ENCODE assay signal across 9 cellular contexts in genomic region chr2:74777161-74777900, GRCh38. TPM values are rescaled to one million over a fixed set of nuclear protein-coding genes. Genes with fewer than 3 reads are reported as not detected.
DNase-seq lines count a peak whose midpoint lies in the region; ATAC-seq, FAIRE-seq and TF ChIP-seq lines count a peak whose summit lies in the region.
"Had no signal": no experiment of that assay in that cellular context is flagged by ENCODE, and none has a peak within 500 bp of the region (broad histone marks: within the 10 kb centered on the region; RNA-seq: fewer than 3 reads in every experiment).

No MANE protein-coding gene starts in this region.

- H3K4me3 ChIP-seq in GM12864 (ENCODE audit: low read depth, low read length) (no peak overlapping the region), bronchial epithelial cell (ENCODE audit: low read depth, low read length) (no peak overlapping the region), Karpas-422 (ENCODE audit: low read length) (no peak overlapping the region), Caco-2 (ENCODE audit: low read depth, low read length) (no peak overlapping the region), spleen (no peak overlapping the region)
- peak overlapping the region; percentile 25 for H3K4me3 ChIP-seq in Jurkat, Clone E6-1 (ENCODE audit: low read length)
- H3K4me3 ChIP-seq: heart right ventricle had no signal

- H3K4me2 ChIP-seq in Karpas-422 (ENCODE audit: low read depth, low read length, poor library complexity, severe bottlenecking): no peak overlapping the region

- H3K27ac Mint-ChIP-seq in Caco-2 (ENCODE audit: unreplicated experiment): no peak overlapping the region

- POLR2A ChIA-PET in Caco-2 (lab: Charles Lee): interaction anchor here (0.6 to 1.0 kb wide), 2 partner anchors 12 to 58 kb away, joined by 3 to 10 read pairs; no protein-coding TSS in a partner anchor

- H3K36me3 Mint-ChIP-seq in Caco-2 (ENCODE audit: insufficient read depth, unreplicated experiment): no peaks in the 10 kb centered on the region

- intact Hi-C loops in Caco-2 (cut with micrococcal nuclease; ENCODE audit: unreplicated experiment) (no loop called here), spleen (cut with DNase I; ENCODE audit: low total_unique reads) (no loop called here)

- H3K27ac ChIP-seq in Karpas-422 (ENCODE audit: low read length): no peak overlapping the region
- H3K27ac ChIP-seq in spleen: no peak overlapping the region
- H3K27ac ChIP-seq: heart right ventricle had no signal

- H4K20me1 ChIP-seq in Karpas-422 (ENCODE audit: insufficient read depth, low read depth, low read length): no peaks in the 10 kb centered on the region

- H3K9ac ChIP-seq in Karpas-422 (ENCODE audit: low read length): no peak overlapping the region

- peak; percentile 18 for FAIRE-seq in bronchial epithelial cell (lab: Jason Lieb, UNC)

- TF ChIP-seq POLR2A in spleen (IDR thresholded peaks at IDR 0.05): no peak

- H3K27me3 ChIP-seq in bronchial epithelial cell (ENCODE audit: control insufficient read depth, insufficient read depth, low read length) (no peaks in the 10 kb centered on the region), Karpas-422 (ENCODE audit: low read length) (no peaks in the 10 kb centered on the region), Caco-2 (replicated peaks; ENCODE audit: control insufficient read depth, insufficient read depth, low read length) (no peaks in the 10 kb centered on the region), spleen (replicated peaks in 1 of 7) (no peaks in the 10 kb centered on the region)
- H3K27me3 ChIP-seq: heart right ventricle had no signal

- no peak overlapping the region for H3K4me3 Mint-ChIP-seq in Caco-2 (ENCODE audit: unreplicated experiment)

- 50 to 79% (median 56%) methylated on average over 8 of the region's 8 CpGs for WGBS in spleen, 5 donors

- no peaks in the 10 kb centered on the region for H3K79me2 ChIP-seq in Karpas-422 (ENCODE audit: low read length)

- peaks cover 9% of the 10 kb centered on the region for H3K4me1 Mint-ChIP-seq in Caco-2 (ENCODE audit: low read depth, unreplicated experiment)

- BruUV-seq in Caco-2 (replicated peaks; lab: Mats Ljungman, UMichigan): no TSS peak

- H3K9me3 ChIP-seq in Karpas-422 (ENCODE audit: low read length) (no peaks in the 10 kb centered on the region), Caco-2 (no peaks in the 10 kb centered on the region), spleen (no peaks in the 10 kb centered on the region)
- H3K9me3 ChIP-seq: heart right ventricle had no signal

- H3K36me3 ChIP-seq in bronchial epithelial cell (ENCODE audit: control insufficient read depth, insufficient read depth, low read length) (no peaks in the 10 kb centered on the region), Karpas-422 (ENCODE audit: insufficient read depth, low read length) (no peaks in the 10 kb centered on the region), Caco-2 (ENCODE audit: control insufficient read depth, insufficient read depth, low read length) (no peaks in the 10 kb centered on the region), spleen (no peaks in the 10 kb centered on the region)
- H3K36me3 ChIP-seq: heart right ventricle had no signal

- peak; percentile 64 for ATAC-seq in GM19467 (IDR thresholded peaks at IDR 0.05; ENCODE audit: unreplicated experiment)
- ATAC-seq: heart right ventricle had no signal

- H3K4me1 ChIP-seq in Karpas-422 (ENCODE audit: low read length) (no peaks in the 10 kb centered on the region), Caco-2 (no peaks in the 10 kb centered on the region), spleen (peaks cover 0 to 12% (median 0%) of the 10 kb centered on the region in 6 donors)

- H3K9me3 Mint-ChIP-seq in Caco-2 (ENCODE audit: unreplicated experiment): no peaks in the 10 kb centered on the region

- CTCF ChIA-PET in Caco-2 (lab: Charles Lee): no interaction called here

- H3K9me2 ChIP-seq in Karpas-422 (replicated peaks; ENCODE audit: insufficient read depth, low read length): no peaks in the 10 kb centered on the region

- TF ChIP-seq CTCF in GM12864 (IDR thresholded peaks at IDR 0.05; ENCODE audit: low read depth, low read length, missing control alignments) (no peak), bronchial epithelial cell (IDR thresholded peaks at IDR 0.05; ENCODE audit: insufficient read depth, low read length, severe bottlenecking) (no peak), Caco-2 (IDR thresholded peaks at IDR 0.05; ENCODE audit: insufficient read depth in 1 of 2, low read depth in 1 of 2, low read length in 1 of 2, severe bottlenecking in 1 of 2, unreplicated experiment in 1 of 2) (no peak), spleen (IDR thresholded peaks at IDR 0.05 in 8 of 11, conservative IDR thresholded peaks at IDR 0.05 in 3 of 11) (no peak)

- peak; percentile 40 for DNase-seq in GM12864 (ENCODE audit: low read depth)
- peak; percentile 59 for DNase-seq in Jurkat, Clone E6-1 (ENCODE audit: low read depth, low spot score)
- DNase-seq in bronchial epithelial cell (ENCODE audit: low read depth): no peak
- no peak for DNase-seq in Karpas-422
- DNase-seq in NCI-H187 treated with DMSO at 0.1 percent for 48 hours (lab: John Stamatoyannopoulos, UW): no peak
- DNase-seq in Caco-2: no peak
- DNase-seq in spleen: no peak
- DNase-seq: heart right ventricle had no signal

- no peak overlapping the region for H2AFZ ChIP-seq in Karpas-422 (ENCODE audit: low read length)

- H3K27me3 Mint-ChIP-seq in Caco-2 (ENCODE audit: insufficient read depth, unreplicated experiment): no peaks in the 10 kb centered on the region

RNA-seq across cellular contexts. Expression of gene HK2, which starts 56.6 kb away (rescaled TPM):
- polyA plus RNA-seq in Jurkat, Clone E6-1 (2012; ENCODE audit: insufficient read depth, insufficient read length): 17.0 TPM
- total RNA-seq in bronchial epithelial cell (158 and 175 TPM in 2 replicates), Caco-2 (2022) (19.9 and 22.6 TPM in 2 replicates), spleen (10 to 100 TPM; 15.3 to 67.8 (median 17.3) TPM)
- 80.7 and 111 TPM in 2 replicates for total RNA-seq in Karpas-422 (2014; rRNA removed; shearing (Covaris generic); ENCODE audit: low replicate concordance)
- polyA plus RNA-seq in spleen: 1 to 10 TPM; 4.8 to 8.1 (median 4.9) TPM

Comparison
In these comparisons a context has a peak if more than half of its experiments do, and no peak if none do; other contexts are left out.
1. DNase-seq: peak in GM12864 (single experiment) and Jurkat, Clone E6-1 (single experiment); none in bronchial epithelial cell (single experiment), Karpas-422 (single experiment), NCI-H187 treated with DMSO at 0.1 percent for 48 hours (single experiment), Caco-2 (0 of 2) and spleen (single experiment).